Comparison of ENCODE assay signal across 2 cellular contexts in genomic region chr11:75261902-75262361, GRCh38.
A peak's percentile ranks its signal among the peaks of the same experiment; 100 is the strongest.
TF ChIP-seq lines count a peak whose summit lies in the region.

No MANE protein-coding gene starts in this region.

TF ChIP-seq in GM23338, 12 proteins besides CTCF, POLR2A, EP300 and RAD21:
- TF ChIP-seq CREB1 (CRISPR knock-in tag; IDR thresholded peaks at IDR 0.05; ENCODE audit: low read depth) (no peak), NANOG (IDR thresholded peaks at IDR 0.05; ENCODE audit: borderline replicate concordance) (no peak), ETS1 (IDR thresholded peaks at IDR 0.05) (no peak), STAT1 (IDR thresholded peaks at IDR 0.05; ENCODE audit: unreplicated experiment) (no peak), POLR2AphosphoS5 (IDR thresholded peaks at IDR 0.05; ENCODE audit: low read depth) (no peak)

TF ChIP-seq in endothelial cell of umbilical vein, 7 proteins besides CTCF, POLR2A, EP300 and RAD21:
- no peak for TF ChIP-seq JUN (IDR thresholded peaks at IDR 0.05; ENCODE audit: borderline replicate concordance, insufficient read depth, insufficient read length, low read depth)
- TF ChIP-seq POLR2AphosphoS5 (IDR thresholded peaks at IDR 0.05; ENCODE audit: insufficient read depth, low read depth, low read length), result peak; percentile 19
